Comparison of ENCODE assay signal across 19 cellular contexts in the genomic region with DNA sequence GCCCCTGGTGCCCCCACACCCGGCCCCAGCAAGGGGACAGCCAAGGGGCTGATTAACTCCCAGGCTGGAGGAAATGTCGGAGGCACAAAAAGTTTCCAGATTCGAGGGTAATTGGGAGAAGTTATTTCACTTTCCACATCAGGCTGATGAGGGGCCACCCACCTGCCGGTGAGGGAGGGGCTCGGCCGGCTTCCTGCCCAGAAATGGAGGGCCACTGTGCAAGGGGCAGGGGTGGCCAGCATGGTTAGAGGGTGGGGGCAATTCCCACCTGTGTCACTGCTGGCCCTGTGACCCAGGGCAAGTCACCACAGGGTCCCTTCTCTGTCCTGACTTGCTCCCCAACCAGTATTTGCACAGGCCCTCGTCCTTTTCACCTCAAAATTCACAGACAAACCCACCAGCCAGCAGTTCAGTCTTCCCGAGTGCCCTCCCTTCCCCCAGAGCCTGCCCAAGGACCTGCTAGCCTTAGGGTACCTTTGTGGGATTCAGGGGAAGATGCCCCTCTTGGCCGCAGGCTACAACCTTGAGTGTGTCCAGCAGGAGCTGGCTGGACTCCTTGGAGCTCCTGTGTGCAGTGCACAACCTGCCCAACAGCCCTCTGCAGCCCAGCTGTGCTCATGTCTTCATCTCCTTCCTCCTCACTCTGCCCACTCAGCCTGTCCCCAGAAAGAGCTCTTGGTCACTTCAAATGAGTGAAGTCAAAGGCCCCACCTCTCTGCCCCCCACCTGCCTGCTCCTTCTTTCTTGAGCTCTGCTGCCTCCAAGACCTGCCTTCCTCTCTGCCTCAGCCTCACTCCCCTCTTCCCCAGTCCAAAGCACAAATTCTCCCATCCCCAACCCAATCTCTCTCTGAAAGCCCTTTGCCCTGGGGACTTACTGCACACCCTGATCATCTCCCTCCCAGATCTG.
DNase-seq lines count a peak whose midpoint lies in the region; ATAC-seq, FAIRE-seq and TF ChIP-seq lines count a peak whose summit lies in the region.
"Had no signal": no experiment of that assay in that cellular context is flagged by ENCODE, and none has a peak within 500 bp of the region (broad histone marks: within the 10 kb centered on the region; RNA-seq: fewer than 3 reads in every experiment).

No MANE protein-coding gene starts in this region.

- no peak overlapping the region for H3K4me2 ChIP-seq in IMR-90 (ENCODE audit: low read depth, low read length)

- FAIRE-seq in urothelium cell line (lab: Jason Lieb, UNC) = no peak
- FAIRE-seq: HTR-8/SVneo had no signal

- H2AK9ac ChIP-seq in IMR-90 (replicated peaks; ENCODE audit: low read depth, low read length, poor library complexity) = peak overlapping the region; percentile 79

- H3K4me1 ChIP-seq in right atrium auricular region = peaks cover 0 to 4% of the 10 kb centered on the region in 2 donors
- H3K4me1 ChIP-seq in IMR-90 (ENCODE audit: control insufficient read depth, insufficient read depth, low read length) = no peaks in the 10 kb centered on the region
- H3K4me1 ChIP-seq in breast epithelium = no peaks in the 10 kb centered on the region

- no peak overlapping the region for H4K5ac ChIP-seq in IMR-90 (ENCODE audit: low read depth, low read length)

- no peak overlapping the region for H2AK5ac ChIP-seq in IMR-90 (ENCODE audit: low read depth, low read length)

- no peak overlapping the region for H3K14ac ChIP-seq in IMR-90 (replicated peaks; ENCODE audit: low read depth, low read length)

- no peaks in the 10 kb centered on the region for H4K20me1 ChIP-seq in IMR-90 (ENCODE audit: insufficient read depth, low read length)

- no CpG with 5 or more reads among the region's 9 CpGs for WGBS in IMR-90 (ENCODE audit: extremely low coverage in 2 of 2, insufficient read length in 1 of 2), 2 experiments

- no peak for TF ChIP-seq POLR2A in IMR-90 (IDR thresholded peaks at IDR 0.05; ENCODE audit: low read depth, low read length)
- TF ChIP-seq POLR2A in breast epithelium (IDR thresholded peaks at IDR 0.05) = no peak

- no peak overlapping the region for H2BK15ac ChIP-seq in IMR-90 (ENCODE audit: low read depth, low read length)

- no peaks in the 10 kb centered on the region for H3K27me3 ChIP-seq in right atrium auricular region
- peaks cover 13% of the 10 kb centered on the region; the same call in 1 of the 2 replicates for H3K27me3 ChIP-seq in IMR-90 (ENCODE audit: control insufficient read depth, insufficient read depth, low read length)
- H3K27me3 ChIP-seq in breast epithelium = peaks cover 0 to 45% of the 10 kb centered on the region in 2 donors

- H2BK120ac ChIP-seq in IMR-90 (ENCODE audit: low read depth, low read length) = no peak overlapping the region

- intact Hi-C loops in left ventricle myocardium superior (cut with micrococcal nuclease) (no loop called here), IMR-90 (cut with micrococcal nuclease) (loop anchor here (5.0 kb wide), 2 partner anchors 138 to 178 kb away; no protein-coding TSS in a partner anchor), breast epithelium (cut with DNase I; ENCODE audit: low total_unique reads) (no loop called here)

- DNase-seq in right atrium auricular region (ENCODE audit: low spot score) (peak; percentile 52), left ventricle myocardium superior (no peak), IMR-90 (no peak), left lobe of liver (ENCODE audit: low spot score) (peak; percentile 27), urothelium cell line (ENCODE audit: low spot score) (peak; percentile 1), breast epithelium (ENCODE audit: low spot score in 2 of 2) (no peak)
- no peak for DNase-seq in activated T-cell treated with anti-CD3 and anti-CD28 coated beads, Interleukin-2, amount 50 U/mL, for 48 hours
- DNase-seq in stimulated activated CD8-positive, alpha-beta memory T cell treated with anti-CD3 and anti-CD28 coated beads, Interleukin-4, amount 100 ng/mL, for 48 hours = no peak
- DNase-seq: Calu3; GF-D8; HCEC 1CT; MV-4-11; NCI-H146; NCI-H2227 treated with DMSO at 0.1 percent for 48 hours; NCI-H526; NK-92 treated with Interleukin-12 subunit alpha and Interleukin-12 subunit beta, amount 100 ng/mL, for 24 hours; OCI-M1; RPMI8226 had no signal

- H3K9me1 ChIP-seq in IMR-90 (ENCODE audit: insufficient read depth, low read length) = no peaks in the 10 kb centered on the region

- H3K9me3 ChIP-seq in right atrium auricular region (peaks cover 0 to 12% of the 10 kb centered on the region in 2 donors), IMR-90 (ENCODE audit: control insufficient read depth, insufficient read depth, low read length) (no peaks in the 10 kb centered on the region), breast epithelium (peaks cover 11 to 21% of the 10 kb centered on the region in 2 donors)

- TF ChIP-seq CTCF in right atrium auricular region (IDR thresholded peaks at IDR 0.05) (no peak), IMR-90 (conservative IDR thresholded peaks at IDR 0.05; ENCODE audit: low read depth, low read length) (no peak), breast epithelium (IDR thresholded peaks at IDR 0.05) (no peak)

- H4K91ac ChIP-seq in IMR-90 (ENCODE audit: insufficient read depth, low read depth, low read length) = no peak overlapping the region

- dilution Hi-C loops in IMR-90 (cut with HindIII; ENCODE audit: low sequenced_read_pairs, unreplicated experiment) = no loop called here

- POLR2A ChIA-PET in IMR-90 (lab: Charles Lee; ENCODE audit: unreplicated experiment) = no interaction called here

- no peak overlapping the region for H3K23ac ChIP-seq in IMR-90 (ENCODE audit: low read depth, low read length)

- no peak for ATAC-seq in left ventricle myocardium superior
- ATAC-seq in IMR-90 (ENCODE audit: low read depth) = no peak
- ATAC-seq in left lobe of liver = no peak

- H3K4me3 ChIP-seq in right atrium auricular region (no peak overlapping the region), IMR-90 (ENCODE audit: insufficient read depth, low read depth, low read length) (no peak overlapping the region), breast epithelium (no peak overlapping the region)

- no peak overlapping the region for H3K18ac ChIP-seq in IMR-90 (ENCODE audit: low read depth, low read length)

- H3K27ac ChIP-seq in right atrium auricular region = no peak overlapping the region
- H3K27ac ChIP-seq in IMR-90 (ENCODE audit: insufficient read depth, low read length) = no peak overlapping the region
- H3K27ac ChIP-seq in breast epithelium = no peak overlapping the region

- CTCF ChIA-PET in IMR-90 (lab: Yijun Ruan, JAX) = no interaction called here

- H4K8ac ChIP-seq in IMR-90 (ENCODE audit: low read depth in 2 of 2, low read length in 2 of 2) = no peak overlapping the region

- no peak for TF ChIP-seq RAD21 in IMR-90 (IDR thresholded peaks at IDR 0.05; ENCODE audit: low read length)

- H3K56ac ChIP-seq in IMR-90 (ENCODE audit: extremely low read depth, insufficient read depth, low read length) = no peak overlapping the region

- no peak overlapping the region for H3K4ac ChIP-seq in IMR-90 (ENCODE audit: low read depth, low read length)

- no TSS peak for BruUV-seq in IMR-90 (replicated peaks; lab: Mats Ljungman, UMichigan)

- no peaks in the 10 kb centered on the region for H3K79me1 ChIP-seq in IMR-90 (ENCODE audit: low read depth in 1 of 2, low read length in 2 of 2)

- no peaks in the 10 kb centered on the region for H3K36me3 ChIP-seq in right atrium auricular region
- H3K36me3 ChIP-seq in IMR-90 (ENCODE audit: control insufficient read depth, insufficient read depth, low read length) = no peaks in the 10 kb centered on the region
- H3K36me3 ChIP-seq in breast epithelium = no peaks in the 10 kb centered on the region

- H2BK5ac ChIP-seq in IMR-90 (ENCODE audit: low read depth, low read length, poor library complexity, severe bottlenecking) = no peak overlapping the region

- no peak overlapping the region for H3K9ac ChIP-seq in IMR-90 (ENCODE audit: low read depth, low read length)

- in situ Hi-C loops in IMR-90 (cut with MboI; ENCODE audit: low sequenced_read_pairs) = no loop called here

- H2AFZ ChIP-seq in IMR-90 (replicated peaks; ENCODE audit: low read length, poor library complexity) = no peak overlapping the region

- no peak overlapping the region for H2BK20ac ChIP-seq in IMR-90 (ENCODE audit: low read depth, low read length)

TF ChIP-seq in IMR-90, 13 proteins besides CTCF, POLR2A, EP300 and RAD21:
- TF ChIP-seq MXI1 (IDR thresholded peaks at IDR 0.05; ENCODE audit: borderline replicate concordance, low read depth, low read length) (no peak), NFE2L2 (IDR thresholded peaks at IDR 0.05; ENCODE audit: low read depth, low read length) (no peak), RCOR1 (IDR thresholded peaks at IDR 0.05; ENCODE audit: insufficient replicate concordance, low read length) (no peak), FOS (IDR thresholded peaks at IDR 0.05; ENCODE audit: low read depth, low read length) (no peak), CHD1 (IDR thresholded peaks at IDR 0.05; ENCODE audit: low read depth, low read length) (no peak), SMC3 (IDR thresholded peaks at IDR 0.05; ENCODE audit: low read depth, low read length) (no peak), CEBPB (IDR thresholded peaks at IDR 0.05; ENCODE audit: low read depth, low read length) (no peak), MAZ (IDR thresholded peaks at IDR 0.05; ENCODE audit: borderline replicate concordance, low read depth, low read length) (no peak), RFX5 (IDR thresholded peaks at IDR 0.05; ENCODE audit: low read depth, low read length) (no peak), MAFK (IDR thresholded peaks at IDR 0.05; ENCODE audit: low read depth, low read length) (no peak), BHLHE40 (IDR thresholded peaks at IDR 0.05; ENCODE audit: low read depth, low read length) (no peak)
- TF ChIP-seq, protein P1, sequence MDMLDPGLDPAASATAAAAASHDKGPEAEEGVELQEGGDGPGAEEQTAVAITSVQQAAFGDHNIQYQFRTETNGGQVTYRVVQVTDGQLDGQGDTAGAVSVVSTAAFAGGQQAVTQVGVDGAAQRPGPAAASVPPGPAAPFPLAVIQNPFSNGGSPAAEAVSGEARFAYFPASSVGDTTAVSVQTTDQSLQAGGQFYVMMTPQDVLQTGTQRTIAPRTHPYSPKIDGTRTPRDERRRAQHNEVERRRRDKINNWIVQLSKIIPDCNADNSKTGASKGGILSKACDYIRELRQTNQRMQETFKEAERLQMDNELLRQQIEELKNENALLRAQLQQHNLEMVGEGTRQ (IDR thresholded peaks at IDR 0.05; ENCODE audit: low read depth, low read length) = no peak
- TF ChIP-seq, protein P2, sequence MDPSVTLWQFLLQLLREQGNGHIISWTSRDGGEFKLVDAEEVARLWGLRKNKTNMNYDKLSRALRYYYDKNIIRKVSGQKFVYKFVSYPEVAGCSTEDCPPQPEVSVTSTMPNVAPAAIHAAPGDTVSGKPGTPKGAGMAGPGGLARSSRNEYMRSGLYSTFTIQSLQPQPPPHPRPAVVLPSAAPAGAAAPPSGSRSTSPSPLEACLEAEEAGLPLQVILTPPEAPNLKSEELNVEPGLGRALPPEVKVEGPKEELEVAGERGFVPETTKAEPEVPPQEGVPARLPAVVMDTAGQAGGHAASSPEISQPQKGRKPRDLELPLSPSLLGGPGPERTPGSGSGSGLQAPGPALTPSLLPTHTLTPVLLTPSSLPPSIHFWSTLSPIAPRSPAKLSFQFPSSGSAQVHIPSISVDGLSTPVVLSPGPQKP (IDR thresholded peaks at IDR 0.05; ENCODE audit: borderline replicate concordance, low read depth, low read length) = no peak

Comparison
In these comparisons a context has a peak if more than half of its experiments do, and no peak if none do; other contexts are left out.
1. DNase-seq: peak in right atrium auricular region (single experiment), left lobe of liver (single experiment) and urothelium cell line (single experiment); none in left ventricle myocardium superior (single experiment), IMR-90 (single experiment), breast epithelium (0 of 2), activated T-cell treated with anti-CD3 and anti-CD28 coated beads, Interleukin-2, amount 50 U/mL, for 48 hours (0 of 2) and stimulated activated CD8-positive, alpha-beta memory T cell treated with anti-CD3 and anti-CD28 coated beads, Interleukin-4, amount 100 ng/mL, for 48 hours (single experiment).